In the genomic region with DNA sequence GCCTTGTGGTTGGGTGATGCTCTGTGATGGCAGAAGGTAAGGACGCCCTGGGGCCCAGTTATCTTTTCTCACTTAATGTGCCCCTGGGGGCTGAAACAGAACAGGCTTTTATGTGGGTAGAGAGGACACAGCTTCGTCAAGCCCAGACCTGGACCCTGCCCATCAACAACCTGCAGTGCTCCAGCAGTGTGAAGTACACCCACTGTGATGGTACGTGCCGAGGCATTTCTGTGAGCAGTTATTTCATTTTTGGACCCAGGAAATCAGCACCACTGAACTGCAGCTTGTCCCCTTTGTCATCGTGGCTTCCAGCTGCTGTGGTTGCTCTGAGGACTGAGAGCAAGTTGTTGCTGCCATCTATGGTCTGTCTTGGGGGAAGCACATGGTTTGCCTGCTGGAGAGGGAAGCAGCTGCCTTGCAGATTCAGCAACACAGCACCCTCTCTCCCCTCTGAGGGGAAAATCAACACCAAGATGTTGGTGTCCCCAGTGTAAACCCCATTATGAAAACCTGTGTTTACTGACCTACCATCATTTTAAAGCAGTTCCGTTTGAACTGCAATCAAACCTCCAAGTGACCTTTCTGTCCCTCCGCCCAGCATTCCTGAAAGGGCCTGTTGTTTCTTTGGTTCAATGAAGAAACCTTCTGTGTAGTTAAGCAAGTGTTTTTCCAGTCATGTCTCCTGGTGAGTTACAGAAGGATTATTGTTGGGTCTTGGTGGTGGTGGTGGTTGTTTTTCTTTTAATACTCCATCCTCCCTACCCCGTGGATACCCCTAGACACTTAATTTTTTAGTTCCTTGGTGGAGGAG, we compare ENCODE assay signal across 8 cellular contexts.
A peak's percentile ranks its signal among the peaks of the same experiment; 100 is the strongest.
DNase-seq lines count a peak whose midpoint lies in the region; ATAC-seq and TF ChIP-seq lines count a peak whose summit lies in the region.

No MANE protein-coding gene starts in this region.

- H3K4me3 ChIP-seq in BE2C (ENCODE audit: low read depth, low read length) (no peak overlapping the region), left lung (no peak overlapping the region)

- ATAC-seq in GM19035 (IDR thresholded peaks at IDR 0.05; ENCODE audit: unreplicated experiment) (peak; percentile 99), HG03196 (IDR thresholded peaks at IDR 0.05; ENCODE audit: unreplicated experiment) (peak; percentile 97), left lung (peak; percentile 93)

- H3K27me3 ChIP-seq in BE2C (no peaks in the 10 kb centered on the region), left lung (no peaks in the 10 kb centered on the region)

- H3K36me3 ChIP-seq in BE2C (no peaks in the 10 kb centered on the region), left lung (peaks cover 0 to 5% of the 10 kb centered on the region in 2 donors)

- peak; percentile 65 for TF ChIP-seq CTCF in BE2C (IDR thresholded peaks at IDR 0.05; ENCODE audit: low read depth, low read length)
- peak; percentile 43 to 49 for TF ChIP-seq CTCF in left lung (IDR thresholded peaks at IDR 0.05)

- peak; percentile 68 for DNase-seq in BE2C
- peak; percentile 48 for DNase-seq in NCI-H226
- peak; percentile 56 for DNase-seq in activated CD4-positive, alpha-beta T cell treated with anti-CD3 and anti-CD28 coated beads for 1 hour
- peak; percentile 87 for DNase-seq in cerebellar cortex (ENCODE audit: low spot score)
- peak in 1 of 2 donors; percentile 62 for DNase-seq in left lung
- peak; percentile 35 to 54 (median 52) for DNase-seq in stimulated activated CD4-positive, alpha-beta T cell treated with anti-CD3 and anti-CD28 coated beads, TNF-alpha, amount 100 ng/mL, for 24 hours (ENCODE audit: low read depth in 3 of 3)

- intact Hi-C loops in left lung (cut with DNase I): loop anchor here in 1 of 2 donors (10.0 kb wide), 1 partner anchor 297 kb away; no protein-coding TSS in a partner anchor

- no peak overlapping the region for H3K27ac ChIP-seq in left lung

- H3K4me1 ChIP-seq in BE2C: peaks cover 14% of the 10 kb centered on the region
- H3K4me1 ChIP-seq in left lung: peaks cover 6 to 46% of the 10 kb centered on the region in 2 donors

- H3K9me3 ChIP-seq in BE2C (no peaks in the 10 kb centered on the region), left lung (no peaks in the 10 kb centered on the region)
